Comparison of ENCODE assay signal across 1 cellular context in the genomic region with DNA sequence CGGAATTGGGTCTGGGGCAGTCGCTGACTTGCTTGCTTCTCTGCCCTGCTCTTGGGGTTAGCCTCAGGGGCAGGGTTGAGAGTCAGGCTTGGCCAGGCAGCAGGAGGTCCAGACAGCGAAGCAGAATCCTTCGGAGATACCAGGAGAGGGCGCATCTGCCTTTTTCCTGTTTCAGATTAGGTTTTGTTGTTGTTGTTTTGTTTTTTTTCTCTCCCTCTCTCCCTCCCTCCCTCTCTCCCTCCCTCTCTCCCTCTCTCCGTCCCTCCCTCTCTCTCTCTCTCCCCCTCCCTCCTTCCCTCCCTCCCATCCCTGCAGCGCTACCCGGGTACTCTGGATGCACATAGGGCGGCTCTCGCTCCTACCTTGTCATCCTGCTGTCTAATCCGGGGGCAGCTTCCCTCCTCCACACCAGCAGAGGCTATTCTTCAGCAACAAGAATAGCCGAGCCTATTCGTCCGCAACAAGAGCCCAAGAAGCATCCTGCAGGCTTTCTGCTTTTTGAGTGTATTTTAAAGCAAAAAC.
TF ChIP-seq lines count a peak whose summit lies in the region.

No MANE protein-coding gene starts in this region.

TF ChIP-seq in HEK293, 187 proteins besides CTCF, POLR2A, EP300 and RAD21 (continued from another document and continues in another):
- TF ChIP-seq, protein P1, sequence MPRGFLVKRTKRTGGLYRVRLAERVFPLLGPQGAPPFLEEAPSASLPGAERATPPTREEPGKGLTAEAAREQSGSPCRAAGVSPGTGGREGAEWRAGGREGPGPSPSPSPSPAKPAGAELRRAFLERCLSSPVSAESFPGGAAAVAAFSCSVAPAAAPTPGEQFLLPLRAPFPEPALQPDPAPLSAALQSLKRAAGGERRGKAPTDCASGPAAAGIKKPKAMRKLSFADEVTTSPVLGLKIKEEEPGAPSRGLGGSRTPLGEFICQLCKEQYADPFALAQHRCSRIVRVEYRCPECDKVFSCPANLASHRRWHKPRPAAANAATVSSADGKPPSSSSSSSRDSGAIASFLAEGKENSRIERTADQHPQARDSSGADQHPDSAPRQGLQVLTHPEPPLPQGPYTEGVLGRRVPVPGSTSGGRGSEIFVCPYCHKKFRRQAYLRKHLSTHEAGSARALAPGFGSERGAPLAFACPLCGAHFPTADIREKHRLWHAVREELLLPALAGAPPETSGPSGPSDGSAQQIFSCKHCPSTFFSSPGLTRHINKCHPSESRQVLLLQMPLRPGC (tag by site-specific recombination; IDR thresholded peaks at IDR 0.05) = no peak
- TF ChIP-seq, protein P2, sequence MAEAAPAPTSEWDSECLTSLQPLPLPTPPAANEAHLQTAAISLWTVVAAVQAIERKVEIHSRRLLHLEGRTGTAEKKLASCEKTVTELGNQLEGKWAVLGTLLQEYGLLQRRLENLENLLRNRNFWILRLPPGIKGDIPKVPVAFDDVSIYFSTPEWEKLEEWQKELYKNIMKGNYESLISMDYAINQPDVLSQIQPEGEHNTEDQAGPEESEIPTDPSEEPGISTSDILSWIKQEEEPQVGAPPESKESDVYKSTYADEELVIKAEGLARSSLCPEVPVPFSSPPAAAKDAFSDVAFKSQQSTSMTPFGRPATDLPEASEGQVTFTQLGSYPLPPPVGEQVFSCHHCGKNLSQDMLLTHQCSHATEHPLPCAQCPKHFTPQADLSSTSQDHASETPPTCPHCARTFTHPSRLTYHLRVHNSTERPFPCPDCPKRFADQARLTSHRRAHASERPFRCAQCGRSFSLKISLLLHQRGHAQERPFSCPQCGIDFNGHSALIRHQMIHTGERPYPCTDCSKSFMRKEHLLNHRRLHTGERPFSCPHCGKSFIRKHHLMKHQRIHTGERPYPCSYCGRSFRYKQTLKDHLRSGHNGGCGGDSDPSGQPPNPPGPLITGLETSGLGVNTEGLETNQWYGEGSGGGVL (tag by site-specific recombination; IDR thresholded peaks at IDR 0.05) = peak; percentile 100
- no peak for TF ChIP-seq ZSCAN30 (tag by site-specific recombination; IDR thresholded peaks at IDR 0.05)
- TF ChIP-seq, protein P3, sequence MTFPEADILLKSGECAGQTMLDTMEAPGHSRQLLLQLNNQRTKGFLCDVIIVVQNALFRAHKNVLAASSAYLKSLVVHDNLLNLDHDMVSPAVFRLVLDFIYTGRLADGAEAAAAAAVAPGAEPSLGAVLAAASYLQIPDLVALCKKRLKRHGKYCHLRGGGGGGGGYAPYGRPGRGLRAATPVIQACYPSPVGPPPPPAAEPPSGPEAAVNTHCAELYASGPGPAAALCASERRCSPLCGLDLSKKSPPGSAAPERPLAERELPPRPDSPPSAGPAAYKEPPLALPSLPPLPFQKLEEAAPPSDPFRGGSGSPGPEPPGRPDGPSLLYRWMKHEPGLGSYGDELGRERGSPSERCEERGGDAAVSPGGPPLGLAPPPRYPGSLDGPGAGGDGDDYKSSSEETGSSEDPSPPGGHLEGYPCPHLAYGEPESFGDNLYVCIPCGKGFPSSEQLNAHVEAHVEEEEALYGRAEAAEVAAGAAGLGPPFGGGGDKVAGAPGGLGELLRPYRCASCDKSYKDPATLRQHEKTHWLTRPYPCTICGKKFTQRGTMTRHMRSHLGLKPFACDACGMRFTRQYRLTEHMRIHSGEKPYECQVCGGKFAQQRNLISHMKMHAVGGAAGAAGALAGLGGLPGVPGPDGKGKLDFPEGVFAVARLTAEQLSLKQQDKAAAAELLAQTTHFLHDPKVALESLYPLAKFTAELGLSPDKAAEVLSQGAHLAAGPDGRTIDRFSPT (tag by site-specific recombination; IDR thresholded peaks at IDR 0.05) = 0 out of 2 replicates have a peak, but pooled peaks have one; percentile 13
- peak; percentile 70 for TF ChIP-seq WT1 (tag by site-specific recombination; IDR thresholded peaks at IDR 0.05)
- TF ChIP-seq, protein P4, sequence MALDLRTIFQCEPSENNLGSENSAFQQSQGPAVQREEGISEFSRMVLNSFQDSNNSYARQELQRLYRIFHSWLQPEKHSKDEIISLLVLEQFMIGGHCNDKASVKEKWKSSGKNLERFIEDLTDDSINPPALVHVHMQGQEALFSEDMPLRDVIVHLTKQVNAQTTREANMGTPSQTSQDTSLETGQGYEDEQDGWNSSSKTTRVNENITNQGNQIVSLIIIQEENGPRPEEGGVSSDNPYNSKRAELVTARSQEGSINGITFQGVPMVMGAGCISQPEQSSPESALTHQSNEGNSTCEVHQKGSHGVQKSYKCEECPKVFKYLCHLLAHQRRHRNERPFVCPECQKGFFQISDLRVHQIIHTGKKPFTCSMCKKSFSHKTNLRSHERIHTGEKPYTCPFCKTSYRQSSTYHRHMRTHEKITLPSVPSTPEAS (tag by site-specific recombination; IDR thresholded peaks at IDR 0.05) = no peak
- TF ChIP-seq, protein P5, sequence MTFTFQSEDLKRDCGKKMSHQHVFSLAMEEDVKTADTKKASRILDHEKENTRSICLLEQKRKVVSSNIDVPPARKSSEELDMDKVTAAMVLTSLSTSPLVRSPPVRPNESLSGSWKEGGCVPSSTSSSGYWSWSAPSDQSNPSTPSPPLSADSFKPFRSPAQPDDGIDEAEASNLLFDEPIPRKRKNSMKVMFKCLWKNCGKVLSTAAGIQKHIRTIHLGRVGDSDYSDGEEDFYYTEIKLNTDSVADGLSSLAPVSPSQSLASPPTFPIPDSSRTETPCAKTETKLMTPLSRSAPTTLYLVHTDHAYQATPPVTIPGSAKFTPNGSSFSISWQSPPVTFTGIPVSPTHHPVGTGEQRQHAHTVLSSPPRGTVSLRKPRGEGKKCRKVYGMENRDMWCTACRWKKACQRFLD (tag by site-specific recombination; IDR thresholded peaks at IDR 0.05) = no peak
- TF ChIP-seq ZNF560 (tag by site-specific recombination; IDR thresholded peaks at IDR 0.05; ENCODE audit: borderline replicate concordance) = no peak
- no peak for TF ChIP-seq ZNF175 (tag by site-specific recombination; IDR thresholded peaks at IDR 0.05)
- no peak for TF ChIP-seq MEIS1 (CRISPR knock-in tag; IDR thresholded peaks at IDR 0.05; ENCODE audit: borderline replicate concordance)
- TF ChIP-seq ZNF24 (tag by site-specific recombination; IDR thresholded peaks at IDR 0.05) = no peak
- no peak for TF ChIP-seq OVOL3 (tag by site-specific recombination; IDR thresholded peaks at IDR 0.05)
- 0 out of 2 replicates have a peak, but pooled peaks have one; percentile 9 for TF ChIP-seq KLF7 (tag by site-specific recombination; IDR thresholded peaks at IDR 0.05; ENCODE audit: borderline replicate concordance)
- TF ChIP-seq HOXD13 (CRISPR knock-in tag; IDR thresholded peaks at IDR 0.05; ENCODE audit: borderline replicate concordance) = no peak
- TF ChIP-seq, protein P6, sequence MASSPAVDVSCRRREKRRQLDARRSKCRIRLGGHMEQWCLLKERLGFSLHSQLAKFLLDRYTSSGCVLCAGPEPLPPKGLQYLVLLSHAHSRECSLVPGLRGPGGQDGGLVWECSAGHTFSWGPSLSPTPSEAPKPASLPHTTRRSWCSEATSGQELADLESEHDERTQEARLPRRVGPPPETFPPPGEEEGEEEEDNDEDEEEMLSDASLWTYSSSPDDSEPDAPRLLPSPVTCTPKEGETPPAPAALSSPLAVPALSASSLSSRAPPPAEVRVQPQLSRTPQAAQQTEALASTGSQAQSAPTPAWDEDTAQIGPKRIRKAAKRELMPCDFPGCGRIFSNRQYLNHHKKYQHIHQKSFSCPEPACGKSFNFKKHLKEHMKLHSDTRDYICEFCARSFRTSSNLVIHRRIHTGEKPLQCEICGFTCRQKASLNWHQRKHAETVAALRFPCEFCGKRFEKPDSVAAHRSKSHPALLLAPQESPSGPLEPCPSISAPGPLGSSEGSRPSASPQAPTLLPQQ (tag by site-specific recombination; IDR thresholded peaks at IDR 0.05) = no peak; the same call in none of the 2 replicates
- TF ChIP-seq, protein P7, sequence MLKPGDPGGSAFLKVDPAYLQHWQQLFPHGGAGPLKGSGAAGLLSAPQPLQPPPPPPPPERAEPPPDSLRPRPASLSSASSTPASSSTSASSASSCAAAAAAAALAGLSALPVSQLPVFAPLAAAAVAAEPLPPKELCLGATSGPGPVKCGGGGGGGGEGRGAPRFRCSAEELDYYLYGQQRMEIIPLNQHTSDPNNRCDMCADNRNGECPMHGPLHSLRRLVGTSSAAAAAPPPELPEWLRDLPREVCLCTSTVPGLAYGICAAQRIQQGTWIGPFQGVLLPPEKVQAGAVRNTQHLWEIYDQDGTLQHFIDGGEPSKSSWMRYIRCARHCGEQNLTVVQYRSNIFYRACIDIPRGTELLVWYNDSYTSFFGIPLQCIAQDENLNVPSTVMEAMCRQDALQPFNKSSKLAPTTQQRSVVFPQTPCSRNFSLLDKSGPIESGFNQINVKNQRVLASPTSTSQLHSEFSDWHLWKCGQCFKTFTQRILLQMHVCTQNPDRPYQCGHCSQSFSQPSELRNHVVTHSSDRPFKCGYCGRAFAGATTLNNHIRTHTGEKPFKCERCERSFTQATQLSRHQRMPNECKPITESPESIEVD (tag by site-specific recombination; IDR thresholded peaks at IDR 0.05) = no peak
- no peak for TF ChIP-seq ZNF555 (tag by site-specific recombination; conservative IDR thresholded peaks at IDR 0.05)
- TF ChIP-seq REPIN1 (tag by site-specific recombination; IDR thresholded peaks at IDR 0.05; ENCODE audit: low read depth) = peak; percentile 77; the same call in 1 of the 2 replicates
- TF ChIP-seq ZNF223 (tag by site-specific recombination; IDR thresholded peaks at IDR 0.05) = no peak
- no peak for TF ChIP-seq YY1 (tag by site-specific recombination; IDR thresholded peaks at IDR 0.05)
- TF ChIP-seq ZNF596 (tag by site-specific recombination; IDR thresholded peaks at IDR 0.05) = peak; percentile 75
- TF ChIP-seq, protein P8, sequence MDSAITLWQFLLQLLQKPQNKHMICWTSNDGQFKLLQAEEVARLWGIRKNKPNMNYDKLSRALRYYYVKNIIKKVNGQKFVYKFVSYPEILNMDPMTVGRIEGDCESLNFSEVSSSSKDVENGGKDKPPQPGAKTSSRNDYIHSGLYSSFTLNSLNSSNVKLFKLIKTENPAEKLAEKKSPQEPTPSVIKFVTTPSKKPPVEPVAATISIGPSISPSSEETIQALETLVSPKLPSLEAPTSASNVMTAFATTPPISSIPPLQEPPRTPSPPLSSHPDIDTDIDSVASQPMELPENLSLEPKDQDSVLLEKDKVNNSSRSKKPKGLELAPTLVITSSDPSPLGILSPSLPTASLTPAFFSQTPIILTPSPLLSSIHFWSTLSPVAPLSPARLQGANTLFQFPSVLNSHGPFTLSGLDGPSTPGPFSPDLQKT (IDR thresholded peaks at IDR 0.05; ENCODE audit: borderline replicate concordance, low read depth, low read length) = no peak
- no peak for TF ChIP-seq ZNF610 (tag by site-specific recombination; IDR thresholded peaks at IDR 0.05; ENCODE audit: borderline replicate concordance)
- TF ChIP-seq ZNF354C (tag by site-specific recombination; IDR thresholded peaks at IDR 0.05; ENCODE audit: borderline replicate concordance, low read depth) = no peak
- no peak for TF ChIP-seq GLI2 (tag by site-specific recombination; IDR thresholded peaks at IDR 0.05; ENCODE audit: borderline replicate concordance, low read depth)
- TF ChIP-seq, protein P9, sequence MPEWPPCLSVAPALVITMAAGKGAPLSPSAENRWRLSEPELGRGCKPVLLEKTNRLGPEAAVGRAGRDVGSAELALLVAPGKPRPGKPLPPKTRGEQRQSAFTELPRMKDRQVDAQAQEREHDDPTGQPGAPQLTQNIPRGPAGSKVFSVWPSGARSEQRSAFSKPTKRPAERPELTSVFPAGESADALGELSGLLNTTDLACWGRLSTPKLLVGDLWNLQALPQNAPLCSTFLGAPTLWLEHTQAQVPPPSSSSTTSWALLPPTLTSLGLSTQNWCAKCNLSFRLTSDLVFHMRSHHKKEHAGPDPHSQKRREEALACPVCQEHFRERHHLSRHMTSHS (tag by site-specific recombination; IDR thresholded peaks at IDR 0.05) = no peak
- TF ChIP-seq SP2 (tag by site-specific recombination; IDR thresholded peaks at IDR 0.05) = peak; percentile 53; the same call in 1 of the 2 replicates
- TF ChIP-seq ZNF654 (tag by site-specific recombination; IDR thresholded peaks at IDR 0.05; ENCODE audit: low read depth) = peak; percentile 42
- no peak for TF ChIP-seq ZNF621 (tag by site-specific recombination; IDR thresholded peaks at IDR 0.05)
- TF ChIP-seq ZNF549 (tag by site-specific recombination; IDR thresholded peaks at IDR 0.05) = no peak
- no peak for TF ChIP-seq RBAK (tag by site-specific recombination; IDR thresholded peaks at IDR 0.05)
- TF ChIP-seq, protein P10, sequence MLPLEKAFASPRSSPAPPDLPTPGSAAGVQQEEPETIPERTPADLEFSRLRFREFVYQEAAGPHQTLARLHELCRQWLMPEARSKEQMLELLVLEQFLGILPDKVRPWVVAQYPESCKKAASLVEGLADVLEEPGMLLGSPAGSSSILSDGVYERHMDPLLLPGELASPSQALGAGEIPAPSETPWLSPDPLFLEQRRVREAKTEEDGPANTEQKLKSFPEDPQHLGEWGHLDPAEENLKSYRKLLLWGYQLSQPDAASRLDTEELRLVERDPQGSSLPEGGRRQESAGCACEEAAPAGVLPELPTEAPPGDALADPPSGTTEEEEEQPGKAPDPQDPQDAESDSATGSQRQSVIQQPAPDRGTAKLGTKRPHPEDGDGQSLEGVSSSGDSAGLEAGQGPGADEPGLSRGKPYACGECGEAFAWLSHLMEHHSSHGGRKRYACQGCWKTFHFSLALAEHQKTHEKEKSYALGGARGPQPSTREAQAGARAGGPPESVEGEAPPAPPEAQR (tag by site-specific recombination; IDR thresholded peaks at IDR 0.05) = no peak
- no peak for TF ChIP-seq YY2 (tag by site-specific recombination; IDR thresholded peaks at IDR 0.05)
- TF ChIP-seq ZNF585B (tag by site-specific recombination; IDR thresholded peaks at IDR 0.05) = no peak
- TF ChIP-seq, protein P11, sequence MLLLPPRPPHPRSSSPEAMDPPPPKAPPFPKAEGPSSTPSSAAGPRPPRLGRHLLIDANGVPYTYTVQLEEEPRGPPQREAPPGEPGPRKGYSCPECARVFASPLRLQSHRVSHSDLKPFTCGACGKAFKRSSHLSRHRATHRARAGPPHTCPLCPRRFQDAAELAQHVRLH (tag by site-specific recombination; IDR thresholded peaks at IDR 0.05) = no peak
- peak; percentile 37; the same call in 1 of the 2 replicates for TF ChIP-seq SP7 (tag by site-specific recombination; IDR thresholded peaks at IDR 0.05)
- no peak for TF ChIP-seq ZNF48 (tag by site-specific recombination; IDR thresholded peaks at IDR 0.05)
- no peak for TF ChIP-seq ZNF571 (tag by site-specific recombination; IDR thresholded peaks at IDR 0.05)
- no peak for TF ChIP-seq ZNF138 (tag by site-specific recombination; IDR thresholded peaks at IDR 0.05; ENCODE audit: borderline replicate concordance)
- peak; percentile 59 for TF ChIP-seq ZIC2 (tag by site-specific recombination; IDR thresholded peaks at IDR 0.05)
- no peak for TF ChIP-seq ZNF530 (tag by site-specific recombination; IDR thresholded peaks at IDR 0.05; ENCODE audit: low read depth)
- TF ChIP-seq ZNF391 (tag by site-specific recombination; IDR thresholded peaks at IDR 0.05; ENCODE audit: borderline replicate concordance, low read depth) = peak; percentile 92
- TF ChIP-seq, protein P12, sequence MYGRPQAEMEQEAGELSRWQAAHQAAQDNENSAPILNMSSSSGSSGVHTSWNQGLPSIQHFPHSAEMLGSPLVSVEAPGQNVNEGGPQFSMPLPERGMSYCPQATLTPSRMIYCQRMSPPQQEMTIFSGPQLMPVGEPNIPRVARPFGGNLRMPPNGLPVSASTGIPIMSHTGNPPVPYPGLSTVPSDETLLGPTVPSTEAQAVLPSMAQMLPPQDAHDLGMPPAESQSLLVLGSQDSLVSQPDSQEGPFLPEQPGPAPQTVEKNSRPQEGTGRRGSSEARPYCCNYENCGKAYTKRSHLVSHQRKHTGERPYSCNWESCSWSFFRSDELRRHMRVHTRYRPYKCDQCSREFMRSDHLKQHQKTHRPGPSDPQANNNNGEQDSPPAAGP (tag by site-specific recombination; IDR thresholded peaks at IDR 0.05) = peak; percentile 71
- TF ChIP-seq MYNN (tag by site-specific recombination; IDR thresholded peaks at IDR 0.05; ENCODE audit: borderline replicate concordance) = no peak
- TF ChIP-seq IKZF3 (tag by site-specific recombination; IDR thresholded peaks at IDR 0.05) = no peak
